Comparison of ENCODE assay signal across 24 cellular contexts in the genomic region with DNA sequence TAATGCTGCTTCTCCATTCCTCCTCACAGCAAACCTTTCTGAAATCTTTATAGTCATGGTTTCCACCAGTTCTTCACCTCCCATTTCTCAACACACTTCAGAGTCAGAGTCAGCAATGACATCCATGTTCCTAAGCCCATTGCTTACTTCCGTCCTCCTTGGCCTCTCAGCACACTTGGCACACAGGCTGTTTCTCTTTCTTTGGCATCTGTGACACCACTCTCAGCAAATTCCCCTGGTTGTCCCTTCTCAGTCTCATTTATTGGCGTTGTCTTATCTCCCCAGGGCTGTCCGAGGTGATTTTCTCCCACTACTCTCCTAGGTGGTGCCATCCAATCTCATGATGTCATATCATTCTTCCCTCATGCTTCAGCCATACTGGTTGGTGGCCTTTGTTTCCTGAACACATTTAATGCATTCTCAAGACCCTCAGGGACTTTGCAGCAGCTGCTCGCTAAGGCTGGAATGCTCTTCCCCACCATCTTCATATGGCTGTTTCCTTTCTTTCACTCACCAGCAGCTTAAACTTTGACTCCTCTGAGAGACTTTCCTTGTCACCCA.
"Had no signal": no experiment of that assay in that cellular context is flagged by ENCODE, and none has a peak within 500 bp of the region (broad histone marks: within the 10 kb centered on the region; RNA-seq: fewer than 3 reads in every experiment).

No MANE protein-coding gene starts in this region.

- H3K27me3 Mint-ChIP-seq: dendritic cell treated with granulocyte-macrophage colony-stimulating factor and Interleukin-4, amounts not matched to agents 40 ng/mL and 50 ng/mL, for 4 days; effector memory CD8-positive, alpha-beta T cell; stimulated activated naive B cell treated with anti-CD40 and anti-IgM and Interleukin-4, amounts not matched to agents 10 μg/mL and 1 μg/mL and 100 μg/mL, for 72 hours; stimulated activated naive CD8-positive, alpha-beta T cell treated with anti-CD3 and anti-CD28 coated beads, Interleukin-15, amount 100 ng/mL, for 72 hours had no signal

- H3K36me3 Mint-ChIP-seq: natural killer cell treated with Interleukin-12 subunit alpha and Interleukin-12 subunit beta and Interleukin-15 and Interleukin-18, amount 100 ng/mL, for 72 hours; neural progenitor cell had no signal

- H3K27ac Mint-ChIP-seq: dendritic cell treated with granulocyte-macrophage colony-stimulating factor and Interleukin-4, amounts not matched to agents 40 ng/mL and 50 ng/mL, for 4 days; natural killer cell treated with Interleukin-12 subunit alpha and Interleukin-12 subunit beta and Interleukin-15 and Interleukin-18, amount 100 ng/mL, for 72 hours; neural progenitor cell; stimulated activated naive B cell treated with anti-CD40 and anti-IgM and Interleukin-4, amounts not matched to agents 10 μg/mL and 1 μg/mL and 100 μg/mL, for 72 hours; stimulated activated naive CD8-positive, alpha-beta T cell treated with anti-CD3 and anti-CD28 coated beads, Interleukin-15, amount 100 ng/mL, for 72 hours had no signal

- ATAC-seq: effector memory CD8-positive, alpha-beta T cell; left colon; left ventricle myocardium superior; mucosa of descending colon; natural killer cell treated with Interleukin-12 subunit alpha and Interleukin-12 subunit beta and Interleukin-15 and Interleukin-18, amount 100 ng/mL, for 72 hours; right lobe of liver; stimulated activated naive B cell treated with anti-CD40 and anti-IgM and Interleukin-4, amounts not matched to agents 10 μg/mL and 1 μg/mL and 100 μg/mL, for 72 hours; stimulated activated naive CD8-positive, alpha-beta T cell treated with anti-CD3 and anti-CD28 coated beads, Interleukin-15, amount 100 ng/mL, for 72 hours had no signal

- H3K36me3 ChIP-seq: neural progenitor cell, prostate gland, thoracic aorta, transverse colon had no signal

- H3K27ac ChIP-seq: epithelial cell of prostate, esophagus muscularis mucosa, neural progenitor cell, parathyroid adenoma, right lobe of liver, thoracic aorta, transverse colon had no signal

- H3K9me3 ChIP-seq: esophagus muscularis mucosa, mucosa of descending colon, prostate gland, right lobe of liver, thoracic aorta, transverse colon had no signal

- DNase-seq: cerebellar nuclear complex; effector memory CD8-positive, alpha-beta T cell; foreskin fibroblast; head of caudate nucleus; hippocampal formation; left colon; left ventricle myocardium superior; mucosa of descending colon; nucleus accumbens; right lobe of liver; stimulated activated CD4-positive, alpha-beta T cell treated with anti-CD3 and anti-CD28 coated beads, Interleukin-2, amount 100 ng/mL, for 24 hours; stimulated activated CD4-positive, alpha-beta T cell treated with anti-CD3 and anti-CD28 coated beads, Interleukin-4, amount 100 ng/mL, for 4 hours; stimulated activated naive B cell treated with anti-CD40 and anti-IgM and Interleukin-4, amounts not matched to agents 10 μg/mL and 1 μg/mL and 100 μg/mL, for 72 hours; stimulated activated naive CD8-positive, alpha-beta T cell treated with anti-CD3 and anti-CD28 coated beads, Interleukin-15, amount 100 ng/mL, for 72 hours; substantia nigra; transverse colon had no signal

- H3K9me3 Mint-ChIP-seq: dendritic cell treated with granulocyte-macrophage colony-stimulating factor and Interleukin-4, amounts not matched to agents 40 ng/mL and 50 ng/mL, for 4 days; effector memory CD8-positive, alpha-beta T cell; natural killer cell treated with Interleukin-12 subunit alpha and Interleukin-12 subunit beta and Interleukin-15 and Interleukin-18, amount 100 ng/mL, for 72 hours; neural progenitor cell; stimulated activated naive B cell treated with anti-CD40 and anti-IgM and Interleukin-4, amounts not matched to agents 10 μg/mL and 1 μg/mL and 100 μg/mL, for 72 hours; stimulated activated naive CD8-positive, alpha-beta T cell treated with anti-CD3 and anti-CD28 coated beads, Interleukin-15, amount 100 ng/mL, for 72 hours had no signal

- H3K4me3 Mint-ChIP-seq: dendritic cell treated with granulocyte-macrophage colony-stimulating factor and Interleukin-4, amounts not matched to agents 40 ng/mL and 50 ng/mL, for 4 days; effector memory CD8-positive, alpha-beta T cell; neural progenitor cell; stimulated activated naive B cell treated with anti-CD40 and anti-IgM and Interleukin-4, amounts not matched to agents 10 μg/mL and 1 μg/mL and 100 μg/mL, for 72 hours; stimulated activated naive CD8-positive, alpha-beta T cell treated with anti-CD3 and anti-CD28 coated beads, Interleukin-15, amount 100 ng/mL, for 72 hours had no signal

- H3K27me3 ChIP-seq: esophagus muscularis mucosa, right lobe of liver, transverse colon had no signal

- H3K4me3 ChIP-seq: esophagus muscularis mucosa, mucosa of descending colon, neural progenitor cell, prostate gland, right lobe of liver, thoracic aorta, transverse colon had no signal
